Comparison of ENCODE assay signal across 1 cellular context in genomic region chr14:52791204-52792096, GRCh38.
TF ChIP-seq lines count a peak whose summit lies in the region.

TSS of gene GNPNAT1 (minus strand) at chr14:52791607. CDS start at chr14:52784650, 6,957 bp downstream.

TF ChIP-seq in HepG2, 621 proteins besides CTCF, POLR2A, EP300 and RAD21 (continued from another document and continues in another):
- TF ChIP-seq, protein P1, sequence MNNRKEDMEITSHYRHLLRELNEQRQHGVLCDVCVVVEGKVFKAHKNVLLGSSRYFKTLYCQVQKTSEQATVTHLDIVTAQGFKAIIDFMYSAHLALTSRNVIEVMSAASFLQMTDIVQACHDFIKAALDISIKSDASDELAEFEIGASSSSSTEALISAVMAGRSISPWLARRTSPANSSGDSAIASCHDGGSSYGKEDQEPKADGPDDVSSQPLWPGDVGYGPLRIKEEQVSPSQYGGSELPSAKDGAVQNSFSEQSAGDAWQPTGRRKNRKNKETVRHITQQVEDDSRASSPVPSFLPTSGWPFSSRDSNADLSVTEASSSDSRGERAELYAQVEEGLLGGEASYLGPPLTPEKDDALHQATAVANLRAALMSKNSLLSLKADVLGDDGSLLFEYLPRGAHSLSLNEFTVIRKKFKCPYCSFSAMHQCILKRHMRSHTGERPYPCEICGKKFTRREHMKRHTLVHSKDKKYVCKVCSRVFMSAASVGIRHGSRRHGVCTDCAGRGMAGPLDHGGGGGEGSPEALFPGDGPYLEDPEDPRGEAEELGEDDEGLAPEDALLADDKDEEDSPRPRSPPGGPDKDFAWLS (CRISPR knock-in tag; IDR thresholded peaks at IDR 0.05; ENCODE audit: borderline replicate concordance) = no peak
- TF ChIP-seq PBX2 (CRISPR knock-in tag; IDR thresholded peaks at IDR 0.05) = no peak
- peak; percentile 90; the same call in 1 of the 2 replicates for TF ChIP-seq ZXDC (CRISPR knock-in tag; IDR thresholded peaks at IDR 0.05)
- TF ChIP-seq ZNF883 (CRISPR knock-in tag; IDR thresholded peaks at IDR 0.05; ENCODE audit: not compliant biosample characterization) = peak; percentile 88
- no peak for TF ChIP-seq ATRX (CRISPR knock-in tag; IDR thresholded peaks at IDR 0.05; ENCODE audit: borderline replicate concordance)
- peak; percentile 79; the same call in 1 of the 2 replicates for TF ChIP-seq KDM4B (CRISPR knock-in tag; IDR thresholded peaks at IDR 0.05)
- peak; percentile 89 for TF ChIP-seq TFDP2 (CRISPR knock-in tag; IDR thresholded peaks at IDR 0.05)
- TF ChIP-seq SOX5 (CRISPR knock-in tag; IDR thresholded peaks at IDR 0.05; ENCODE audit: borderline replicate concordance) = peak; percentile 27; the same call in 1 of the 2 replicates
- TF ChIP-seq ZNF792 (CRISPR knock-in tag; IDR thresholded peaks at IDR 0.05) = peak; percentile 83; the same call in 1 of the 2 replicates
- TF ChIP-seq CSRNP2 (CRISPR knock-in tag; conservative IDR thresholded peaks at IDR 0.05; ENCODE audit: low read depth) = no peak
- TF ChIP-seq ZNF773 (CRISPR knock-in tag; IDR thresholded peaks at IDR 0.05; ENCODE audit: borderline replicate concordance) = no peak
- TF ChIP-seq ZNF879 (CRISPR knock-in tag; IDR thresholded peaks at IDR 0.05) = peak; percentile 91
- TF ChIP-seq, protein P2, sequence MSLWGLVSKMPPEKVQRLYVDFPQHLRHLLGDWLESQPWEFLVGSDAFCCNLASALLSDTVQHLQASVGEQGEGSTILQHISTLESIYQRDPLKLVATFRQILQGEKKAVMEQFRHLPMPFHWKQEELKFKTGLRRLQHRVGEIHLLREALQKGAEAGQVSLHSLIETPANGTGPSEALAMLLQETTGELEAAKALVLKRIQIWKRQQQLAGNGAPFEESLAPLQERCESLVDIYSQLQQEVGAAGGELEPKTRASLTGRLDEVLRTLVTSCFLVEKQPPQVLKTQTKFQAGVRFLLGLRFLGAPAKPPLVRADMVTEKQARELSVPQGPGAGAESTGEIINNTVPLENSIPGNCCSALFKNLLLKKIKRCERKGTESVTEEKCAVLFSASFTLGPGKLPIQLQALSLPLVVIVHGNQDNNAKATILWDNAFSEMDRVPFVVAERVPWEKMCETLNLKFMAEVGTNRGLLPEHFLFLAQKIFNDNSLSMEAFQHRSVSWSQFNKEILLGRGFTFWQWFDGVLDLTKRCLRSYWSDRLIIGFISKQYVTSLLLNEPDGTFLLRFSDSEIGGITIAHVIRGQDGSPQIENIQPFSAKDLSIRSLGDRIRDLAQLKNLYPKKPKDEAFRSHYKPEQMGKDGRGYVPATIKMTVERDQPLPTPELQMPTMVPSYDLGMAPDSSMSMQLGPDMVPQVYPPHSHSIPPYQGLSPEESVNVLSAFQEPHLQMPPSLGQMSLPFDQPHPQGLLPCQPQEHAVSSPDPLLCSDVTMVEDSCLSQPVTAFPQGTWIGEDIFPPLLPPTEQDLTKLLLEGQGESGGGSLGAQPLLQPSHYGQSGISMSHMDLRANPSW (CRISPR knock-in tag; IDR thresholded peaks at IDR 0.05; ENCODE audit: borderline replicate concordance) = 0 out of 2 replicates have a peak, but pooled peaks have one; percentile 26
- TF ChIP-seq, protein P3, sequence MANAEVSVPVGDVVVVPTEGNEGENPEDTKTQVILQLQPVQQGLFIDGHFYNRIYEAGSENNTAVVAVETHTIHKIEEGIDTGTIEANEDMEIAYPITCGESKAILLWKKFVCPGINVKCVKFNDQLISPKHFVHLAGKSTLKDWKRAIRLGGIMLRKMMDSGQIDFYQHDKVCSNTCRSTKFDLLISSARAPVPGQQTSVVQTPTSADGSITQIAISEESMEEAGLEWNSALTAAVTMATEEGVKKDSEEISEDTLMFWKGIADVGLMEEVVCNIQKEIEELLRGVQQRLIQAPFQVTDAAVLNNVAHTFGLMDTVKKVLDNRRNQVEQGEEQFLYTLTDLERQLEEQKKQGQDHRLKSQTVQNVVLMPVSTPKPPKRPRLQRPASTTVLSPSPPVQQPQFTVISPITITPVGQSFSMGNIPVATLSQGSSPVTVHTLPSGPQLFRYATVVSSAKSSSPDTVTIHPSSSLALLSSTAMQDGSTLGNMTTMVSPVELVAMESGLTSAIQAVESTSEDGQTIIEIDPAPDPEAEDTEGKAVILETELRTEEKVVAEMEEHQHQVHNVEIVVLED (CRISPR knock-in tag; IDR thresholded peaks at IDR 0.05; ENCODE audit: borderline replicate concordance) = peak; percentile 84
- TF ChIP-seq SP4 (CRISPR knock-in tag; IDR thresholded peaks at IDR 0.05) = peak; percentile 96
- TF ChIP-seq ZBED4 (CRISPR knock-in tag; IDR thresholded peaks at IDR 0.05; ENCODE audit: borderline replicate concordance) = peak; percentile 28; the same call in 1 of the 2 replicates
- no peak for TF ChIP-seq MLLT10 (CRISPR knock-in tag; IDR thresholded peaks at IDR 0.05)
- TF ChIP-seq ZMYM4 (CRISPR knock-in tag; IDR thresholded peaks at IDR 0.05) = peak; percentile 93
- no peak for TF ChIP-seq NR3C1 (CRISPR knock-in tag; IDR thresholded peaks at IDR 0.05)
- TF ChIP-seq MLXIP (CRISPR knock-in tag; IDR thresholded peaks at IDR 0.05; ENCODE audit: borderline replicate concordance) = no peak
- TF ChIP-seq SOX13 (IDR thresholded peaks at IDR 0.05) = no peak
- TF ChIP-seq SOX13 (CRISPR knock-in tag; conservative IDR thresholded peaks at IDR 0.05 in 1 of 2, IDR thresholded peaks at IDR 0.05 in 1 of 2) = peak in 1 of 2 experiments; percentile 40; a peak in 1 of 4 replicates
- TF ChIP-seq, protein P4, sequence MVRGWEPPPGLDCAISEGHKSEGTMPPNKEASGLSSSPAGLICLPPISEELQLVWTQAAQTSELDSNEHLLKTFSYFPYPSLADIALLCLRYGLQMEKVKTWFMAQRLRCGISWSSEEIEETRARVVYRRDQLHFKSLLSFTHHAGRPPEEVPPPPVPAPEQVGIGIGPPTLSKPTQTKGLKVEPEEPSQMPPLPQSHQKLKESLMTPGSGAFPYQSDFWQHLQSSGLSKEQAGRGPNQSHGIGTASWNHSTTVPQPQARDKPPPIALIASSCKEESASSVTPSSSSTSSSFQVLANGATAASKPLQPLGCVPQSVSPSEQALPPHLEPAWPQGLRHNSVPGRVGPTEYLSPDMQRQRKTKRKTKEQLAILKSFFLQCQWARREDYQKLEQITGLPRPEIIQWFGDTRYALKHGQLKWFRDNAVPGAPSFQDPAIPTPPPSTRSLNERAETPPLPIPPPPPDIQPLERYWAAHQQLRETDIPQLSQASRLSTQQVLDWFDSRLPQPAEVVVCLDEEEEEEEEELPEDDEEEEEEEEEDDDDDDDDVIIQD (CRISPR knock-in tag; IDR thresholded peaks at IDR 0.05; ENCODE audit: low read depth) = peak; percentile 49; the same call in 1 of the 2 replicates
- TF ChIP-seq CBX1 (IDR thresholded peaks at IDR 0.05; ENCODE audit: low read depth) = peak; percentile 50
- TF ChIP-seq ZNF724P (CRISPR knock-in tag; IDR thresholded peaks at IDR 0.05; ENCODE audit: borderline replicate concordance) = peak; percentile 94
- peak; percentile 59; the same call in 1 of the 2 replicates for TF ChIP-seq NFE2L1 (CRISPR knock-in tag; IDR thresholded peaks at IDR 0.05; ENCODE audit: borderline replicate concordance)
- TF ChIP-seq ZKSCAN1 (IDR thresholded peaks at IDR 0.05; ENCODE audit: low read length) = no peak
- TF ChIP-seq NCOA5 (CRISPR knock-in tag; IDR thresholded peaks at IDR 0.05) = no peak
- peak; percentile 86 for TF ChIP-seq ZNF776 (CRISPR knock-in tag; IDR thresholded peaks at IDR 0.05)
- TF ChIP-seq YEATS4 (CRISPR knock-in tag; IDR thresholded peaks at IDR 0.05; ENCODE audit: borderline replicate concordance) = peak; percentile 91
- peak; percentile 51; the same call in 1 of the 2 replicates for TF ChIP-seq ERF (CRISPR knock-in tag; IDR thresholded peaks at IDR 0.05)
- no peak for TF ChIP-seq MTF2 (CRISPR knock-in tag; IDR thresholded peaks at IDR 0.05; ENCODE audit: borderline replicate concordance)
